In the genomic region with DNA sequence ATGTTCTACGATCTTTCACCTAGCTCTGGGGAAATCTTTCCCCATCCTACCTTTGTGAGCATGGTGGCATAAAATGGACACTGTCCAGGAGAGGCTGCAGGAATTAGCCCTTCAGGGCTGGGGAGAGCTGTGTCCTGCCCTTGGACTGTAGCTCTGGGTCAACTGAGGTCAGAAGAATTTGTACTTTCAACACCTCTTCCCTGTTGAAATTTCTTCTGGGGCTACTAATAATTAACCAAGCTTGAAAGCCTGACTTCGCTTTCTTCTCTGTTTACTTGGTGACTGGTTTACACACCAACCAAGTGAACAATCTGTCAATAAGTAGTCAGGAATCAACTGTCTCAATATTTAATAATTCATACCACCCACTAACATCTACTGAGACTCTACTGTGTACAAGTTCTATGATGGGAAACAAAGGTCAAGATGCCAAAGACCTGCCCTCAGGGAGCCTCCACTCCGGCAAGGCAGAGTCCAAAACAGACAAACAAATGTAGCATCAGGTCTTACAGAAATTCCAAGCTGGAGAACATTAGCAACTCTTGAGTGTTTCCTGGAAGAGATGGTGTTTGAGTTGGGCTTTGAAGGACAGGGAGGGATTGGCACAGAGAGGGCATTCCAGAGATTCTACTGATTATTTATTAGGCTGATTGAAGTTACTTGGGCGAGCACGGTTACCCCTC, we compare ENCODE assay signal across 1 cellular context.
TF ChIP-seq lines count a peak whose summit lies in the region.

No MANE protein-coding gene starts in this region.

TF ChIP-seq in HepG2, 621 proteins besides CTCF, POLR2A, EP300 and RAD21 (continued from another document):
- TF ChIP-seq, protein P1, sequence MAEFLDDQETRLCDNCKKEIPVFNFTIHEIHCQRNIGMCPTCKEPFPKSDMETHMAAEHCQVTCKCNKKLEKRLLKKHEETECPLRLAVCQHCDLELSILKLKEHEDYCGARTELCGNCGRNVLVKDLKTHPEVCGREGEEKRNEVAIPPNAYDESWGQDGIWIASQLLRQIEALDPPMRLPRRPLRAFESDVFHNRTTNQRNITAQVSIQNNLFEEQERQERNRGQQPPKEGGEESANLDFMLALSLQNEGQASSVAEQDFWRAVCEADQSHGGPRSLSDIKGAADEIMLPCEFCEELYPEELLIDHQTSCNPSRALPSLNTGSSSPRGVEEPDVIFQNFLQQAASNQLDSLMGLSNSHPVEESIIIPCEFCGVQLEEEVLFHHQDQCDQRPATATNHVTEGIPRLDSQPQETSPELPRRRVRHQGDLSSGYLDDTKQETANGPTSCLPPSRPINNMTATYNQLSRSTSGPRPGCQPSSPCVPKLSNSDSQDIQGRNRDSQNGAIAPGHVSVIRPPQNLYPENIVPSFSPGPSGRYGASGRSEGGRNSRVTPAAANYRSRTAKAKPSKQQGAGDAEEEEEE (CRISPR knock-in tag; IDR thresholded peaks at IDR 0.05; ENCODE audit: borderline replicate concordance), result no peak
- TF ChIP-seq HDAC1 (CRISPR knock-in tag; IDR thresholded peaks at IDR 0.05), result no peak
- no peak for TF ChIP-seq RAD51 (IDR thresholded peaks at IDR 0.05; ENCODE audit: borderline replicate concordance)
- TF ChIP-seq KLF16 (CRISPR knock-in tag; IDR thresholded peaks at IDR 0.05), result 0 out of 4 replicates have a peak, but pooled peaks of 1 of the 2 experiments have one; percentile 54
- 0 out of 2 replicates have a peak, but pooled peaks have one; percentile 38 for TF ChIP-seq ZNF556 (CRISPR knock-in tag; IDR thresholded peaks at IDR 0.05; ENCODE audit: borderline replicate concordance)
- no peak for TF ChIP-seq NBN (conservative IDR thresholded peaks at IDR 0.05)
- TF ChIP-seq RORA (CRISPR knock-in tag; IDR thresholded peaks at IDR 0.05), result peak; percentile 95
- no peak for TF ChIP-seq ZBTB7B (CRISPR knock-in tag; IDR thresholded peaks at IDR 0.05)
- TF ChIP-seq ZNF558 (CRISPR knock-in tag; IDR thresholded peaks at IDR 0.05; ENCODE audit: borderline replicate concordance), result peak; percentile 56; the same call in 1 of the 2 replicates
- no peak; a peak in 1 of 4 replicates for TF ChIP-seq HMGXB4 (CRISPR knock-in tag; IDR thresholded peaks at IDR 0.05; ENCODE audit: borderline replicate concordance in 1 of 2, low read depth in 1 of 2)
- TF ChIP-seq, protein P2, sequence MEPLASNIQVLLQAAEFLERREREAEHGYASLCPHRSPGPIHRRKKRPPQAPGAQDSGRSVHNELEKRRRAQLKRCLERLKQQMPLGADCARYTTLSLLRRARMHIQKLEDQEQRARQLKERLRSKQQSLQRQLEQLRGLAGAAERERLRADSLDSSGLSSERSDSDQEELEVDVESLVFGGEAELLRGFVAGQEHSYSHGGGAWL (CRISPR knock-in tag; IDR thresholded peaks at IDR 0.05), result no peak
- no peak for TF ChIP-seq ZNF780A (CRISPR knock-in tag; IDR thresholded peaks at IDR 0.05)
- TF ChIP-seq MAZ (IDR thresholded peaks at IDR 0.05; ENCODE audit: borderline replicate concordance, low read depth, low read length), result no peak
- TF ChIP-seq MAZ (CRISPR knock-in tag; IDR thresholded peaks at IDR 0.05; ENCODE audit: low read depth), result peak; percentile 38; the same call in 1 of the 2 replicates
- no peak for TF ChIP-seq THYN1 (CRISPR knock-in tag; IDR thresholded peaks at IDR 0.05; ENCODE audit: borderline replicate concordance, low read depth)
- TF ChIP-seq, protein P3, sequence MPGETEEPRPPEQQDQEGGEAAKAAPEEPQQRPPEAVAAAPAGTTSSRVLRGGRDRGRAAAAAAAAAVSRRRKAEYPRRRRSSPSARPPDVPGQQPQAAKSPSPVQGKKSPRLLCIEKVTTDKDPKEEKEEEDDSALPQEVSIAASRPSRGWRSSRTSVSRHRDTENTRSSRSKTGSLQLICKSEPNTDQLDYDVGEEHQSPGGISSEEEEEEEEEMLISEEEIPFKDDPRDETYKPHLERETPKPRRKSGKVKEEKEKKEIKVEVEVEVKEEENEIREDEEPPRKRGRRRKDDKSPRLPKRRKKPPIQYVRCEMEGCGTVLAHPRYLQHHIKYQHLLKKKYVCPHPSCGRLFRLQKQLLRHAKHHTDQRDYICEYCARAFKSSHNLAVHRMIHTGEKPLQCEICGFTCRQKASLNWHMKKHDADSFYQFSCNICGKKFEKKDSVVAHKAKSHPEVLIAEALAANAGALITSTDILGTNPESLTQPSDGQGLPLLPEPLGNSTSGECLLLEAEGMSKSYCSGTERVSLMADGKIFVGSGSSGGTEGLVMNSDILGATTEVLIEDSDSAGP (CRISPR knock-in tag; IDR thresholded peaks at IDR 0.05; ENCODE audit: borderline replicate concordance), result peak; percentile 32; the same call in 1 of the 2 replicates
- TF ChIP-seq HNRNPUL1 (IDR thresholded peaks at IDR 0.05; ENCODE audit: low read depth, low read length), result peak; percentile 69
- no peak for TF ChIP-seq MBNL3 (CRISPR knock-in tag; conservative IDR thresholded peaks at IDR 0.05)
- TF ChIP-seq STAT6 (CRISPR knock-in tag; IDR thresholded peaks at IDR 0.05; ENCODE audit: borderline replicate concordance), result peak; percentile 44; the same call in 1 of the 2 replicates
- TF ChIP-seq CHCHD3 (CRISPR knock-in tag; IDR thresholded peaks at IDR 0.05), result no peak
- no peak for TF ChIP-seq E2F2 (CRISPR knock-in tag; IDR thresholded peaks at IDR 0.05; ENCODE audit: borderline replicate concordance)
- TF ChIP-seq THAP7 (CRISPR knock-in tag; IDR thresholded peaks at IDR 0.05), result no peak
- peak; percentile 44; the same call in 1 of the 2 replicates for TF ChIP-seq ZNF792 (CRISPR knock-in tag; IDR thresholded peaks at IDR 0.05)
- TF ChIP-seq TARDBP (CRISPR knock-in tag; IDR thresholded peaks at IDR 0.05), result peak; percentile 66; the same call in 1 of the 2 replicates
- TF ChIP-seq, protein P4, sequence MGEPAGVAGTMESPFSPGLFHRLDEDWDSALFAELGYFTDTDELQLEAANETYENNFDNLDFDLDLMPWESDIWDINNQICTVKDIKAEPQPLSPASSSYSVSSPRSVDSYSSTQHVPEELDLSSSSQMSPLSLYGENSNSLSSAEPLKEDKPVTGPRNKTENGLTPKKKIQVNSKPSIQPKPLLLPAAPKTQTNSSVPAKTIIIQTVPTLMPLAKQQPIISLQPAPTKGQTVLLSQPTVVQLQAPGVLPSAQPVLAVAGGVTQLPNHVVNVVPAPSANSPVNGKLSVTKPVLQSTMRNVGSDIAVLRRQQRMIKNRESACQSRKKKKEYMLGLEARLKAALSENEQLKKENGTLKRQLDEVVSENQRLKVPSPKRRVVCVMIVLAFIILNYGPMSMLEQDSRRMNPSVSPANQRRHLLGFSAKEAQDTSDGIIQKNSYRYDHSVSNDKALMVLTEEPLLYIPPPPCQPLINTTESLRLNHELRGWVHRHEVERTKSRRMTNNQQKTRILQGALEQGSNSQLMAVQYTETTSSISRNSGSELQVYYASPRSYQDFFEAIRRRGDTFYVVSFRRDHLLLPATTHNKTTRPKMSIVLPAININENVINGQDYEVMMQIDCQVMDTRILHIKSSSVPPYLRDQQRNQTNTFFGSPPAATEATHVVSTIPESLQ (CRISPR knock-in tag; conservative IDR thresholded peaks at IDR 0.05), result 0 out of 2 replicates have a peak, but pooled peaks have one; percentile 11
- no peak for TF ChIP-seq ZSCAN21 (CRISPR knock-in tag; IDR thresholded peaks at IDR 0.05; ENCODE audit: borderline replicate concordance)
- no peak for TF ChIP-seq NONO (IDR thresholded peaks at IDR 0.05)
- TF ChIP-seq NONO (CRISPR knock-in tag; conservative IDR thresholded peaks at IDR 0.05), result peak; percentile 61; the same call in 1 of the 2 replicates
- TF ChIP-seq KLF6 (CRISPR knock-in tag; IDR thresholded peaks at IDR 0.05), result 0 out of 2 replicates have a peak, but pooled peaks have one; percentile 53
- no peak for TF ChIP-seq THAP8 (CRISPR knock-in tag; IDR thresholded peaks at IDR 0.05; ENCODE audit: borderline replicate concordance)
- no peak for TF ChIP-seq MED13 (CRISPR knock-in tag; IDR thresholded peaks at IDR 0.05)
- TF ChIP-seq RCOR2 (CRISPR knock-in tag; IDR thresholded peaks at IDR 0.05), result peak; percentile 70; the same call in 1 of the 2 replicates
- TF ChIP-seq ZNF224 (CRISPR knock-in tag; IDR thresholded peaks at IDR 0.05), result no peak
